In genomic region chr5:61256474-61256873, GRCh38 we compare ENCODE assay signal across 18 cellular contexts.
DNase-seq lines count a peak whose midpoint lies in the region; ATAC-seq, FAIRE-seq and TF ChIP-seq lines count a peak whose summit lies in the region.
"Had no signal": no experiment of that assay in that cellular context is flagged by ENCODE, and none has a peak within 500 bp of the region (broad histone marks: within the 10 kb centered on the region; RNA-seq: fewer than 3 reads in every experiment).

No MANE protein-coding gene starts in this region.

- H3K9ac ChIP-seq in parathyroid adenoma: no peak overlapping the region

- H3K4me2 ChIP-seq in parathyroid adenoma (ENCODE audit: low read length): no peak overlapping the region

- no peak for DNase-seq in H54 (ENCODE audit: insufficient read length, low spot score)
- peak; percentile 18 for DNase-seq in NCI-H69 (lab: John Stamatoyannopoulos, UW)
- DNase-seq in fibroblast of peridontal ligament (ENCODE audit: extremely low read depth): peak; percentile 53
- DNase-seq in foreskin melanocyte: no peak
- DNase-seq in spleen: no peak
- DNase-seq: activated CD8-positive, alpha-beta T cell treated with anti-CD3 and anti-CD28 coated beads for 36 hours; activated naive CD8-positive, alpha-beta T cell treated with anti-CD3 and anti-CD28 coated beads, Interleukin-2, amount 50 U/mL, for 24 hours; glutamatergic neuron; NCI-H1092 treated with DMSO at 0.1 percent for 48 hours; NCI-H510A; stimulated activated naive B cell treated with anti-CD40 and anti-IgM and Interleukin-4, amounts not matched to agents 10 μg/mL and 1 μg/mL and 100 μg/mL, for 72 hours had no signal

- TF ChIP-seq CTCF in parathyroid adenoma (IDR thresholded peaks at IDR 0.05) (no peak), spleen (IDR thresholded peaks at IDR 0.05 in 8 of 11, conservative IDR thresholded peaks at IDR 0.05 in 3 of 11) (no peak)

- no peak for TF ChIP-seq POLR2A in H54 (IDR thresholded peaks at IDR 0.05; ENCODE audit: low read depth, low read length)
- TF ChIP-seq POLR2A in spleen (IDR thresholded peaks at IDR 0.05): no peak

- FAIRE-seq in H54 (lab: Jason Lieb, UNC): peak; percentile 92
- FAIRE-seq: D721Med, GM18507 had no signal

- H3K27me3 ChIP-seq in parathyroid adenoma (ENCODE audit: control insufficient read depth, insufficient read depth, low read length): no peaks in the 10 kb centered on the region
- H3K27me3 ChIP-seq in spleen (replicated peaks in 1 of 7): no peaks in the 10 kb centered on the region
- H3K27me3 ChIP-seq: uterus had no signal

- peaks cover 46% of the 10 kb centered on the region for H3K4me1 ChIP-seq in parathyroid adenoma
- no peaks in the 10 kb centered on the region for H3K4me1 ChIP-seq in spleen
- H3K4me1 ChIP-seq: uterus had no signal

- no peaks in the 10 kb centered on the region for H3K79me2 ChIP-seq in parathyroid adenoma

- ATAC-seq in HG03565 (IDR thresholded peaks at IDR 0.05; ENCODE audit: unreplicated experiment): no peak
- no peak for ATAC-seq in HG02759 (IDR thresholded peaks at IDR 0.05; ENCODE audit: unreplicated experiment)
- ATAC-seq: activated CD8-positive, alpha-beta T cell treated with anti-CD3 and anti-CD28 coated beads for 36 hours; activated naive CD8-positive, alpha-beta T cell treated with anti-CD3 and anti-CD28 coated beads, Interleukin-2, amount 50 U/mL, for 24 hours; stimulated activated naive B cell treated with anti-CD40 and anti-IgM and Interleukin-4, amounts not matched to agents 10 μg/mL and 1 μg/mL and 100 μg/mL, for 72 hours had no signal

- intact Hi-C loops in spleen (cut with DNase I; ENCODE audit: low total_unique reads): no loop called here

- peak overlapping the region; percentile 7 for H2AFZ ChIP-seq in parathyroid adenoma

- no peak overlapping the region for H3K4me3 ChIP-seq in parathyroid adenoma (ENCODE audit: low read depth, low read length)
- no peak overlapping the region for H3K4me3 ChIP-seq in spleen
- H3K4me3 ChIP-seq: skin epidermis, uterus had no signal

- H3K27ac ChIP-seq in parathyroid adenoma (no peak overlapping the region), spleen (no peak overlapping the region)
- H3K27ac ChIP-seq: skin epidermis, uterus had no signal

- no peaks in the 10 kb centered on the region for H3K9me3 ChIP-seq in parathyroid adenoma (ENCODE audit: control insufficient read depth, low read length)
- no peaks in the 10 kb centered on the region for H3K9me3 ChIP-seq in spleen
- H3K9me3 ChIP-seq: uterus had no signal

- 39 to 59% (median 54%) methylated on average over 1 of the region's 1 CpG for WGBS in spleen, 5 donors

- no peaks in the 10 kb centered on the region for H3K36me3 ChIP-seq in parathyroid adenoma (ENCODE audit: control insufficient read depth, insufficient read depth, low read length)
- H3K36me3 ChIP-seq in spleen: no peaks in the 10 kb centered on the region
- H3K36me3 ChIP-seq: uterus had no signal

Comparison
In these comparisons a context has a peak if more than half of its experiments do, and no peak if none do; other contexts are left out.
1. DNase-seq: peak in NCI-H69 (single experiment) and fibroblast of peridontal ligament (single experiment); none in H54 (single experiment), foreskin melanocyte (single experiment) and spleen (single experiment).